In genomic region chr10:24849537-24850299, GRCh38 we compare ENCODE assay signal across 14 cellular contexts.
DNase-seq lines count a peak whose midpoint lies in the region; ATAC-seq and TF ChIP-seq lines count a peak whose summit lies in the region.
"Had no signal": no experiment of that assay in that cellular context is flagged by ENCODE, and none has a peak within 500 bp of the region (broad histone marks: within the 10 kb centered on the region; RNA-seq: fewer than 3 reads in every experiment).

No MANE protein-coding gene starts in this region.

- peaks cover 40% of the 10 kb centered on the region for H3K4me1 ChIP-seq in mucosa of stomach (ENCODE audit: control insufficient read depth, insufficient read depth, low read length)
- no peaks in the 10 kb centered on the region for H3K4me1 ChIP-seq in naive thymus-derived CD4-positive, alpha-beta T cell (ENCODE audit: control insufficient read depth in 2 of 2, insufficient read depth in 2 of 2, low read length in 2 of 2)

- no peak for TF ChIP-seq CTCF in CD14-positive monocyte (IDR thresholded peaks at IDR 0.05)

- no peak overlapping the region for H3K4me3 Mint-ChIP-seq in CD14-positive monocyte
- H3K4me3 Mint-ChIP-seq in naive thymus-derived CD4-positive, alpha-beta T cell: no peak overlapping the region

- CTCF ChIA-PET in naive thymus-derived CD4-positive, alpha-beta T cell (lab: Charles Lee): interaction anchor here (0.5 to 1.0 kb wide), 2 partner anchors 29 to 71 kb away, joined by 3 to 4 read pairs; no protein-coding TSS in a partner anchor

- H3K36me3 ChIP-seq in mucosa of stomach (ENCODE audit: control insufficient read depth, insufficient read depth, low read length): no peaks in the 10 kb centered on the region
- H3K36me3 ChIP-seq in naive thymus-derived CD4-positive, alpha-beta T cell (ENCODE audit: control insufficient read depth in 2 of 3, insufficient read depth in 3 of 3, low read length in 3 of 3): no peaks in the 10 kb centered on the region
- H3K36me3 ChIP-seq: left ventricle myocardium inferior had no signal

- peaks cover 0 to 2% (median 0%) of the 10 kb centered on the region in 3 donors for H3K27me3 Mint-ChIP-seq in CD14-positive monocyte (ENCODE audit: low read depth in 3 of 3)
- H3K27me3 Mint-ChIP-seq in naive thymus-derived CD4-positive, alpha-beta T cell: peaks cover 0 to 5% (median 0%) of the 10 kb centered on the region in 5 donors

- POLR2A ChIA-PET in naive thymus-derived CD4-positive, alpha-beta T cell (lab: Charles Lee): interaction anchor here (0.6 to 1.2 kb wide), 3 partner anchors 13 to 322 kb away, joined by 3 to 5 read pairs (median 3); no protein-coding TSS in a partner anchor

- ATAC-seq in naive thymus-derived CD4-positive, alpha-beta T cell: no peak

- no peaks in the 10 kb centered on the region for H3K27me3 ChIP-seq in mucosa of stomach (ENCODE audit: control insufficient read depth, insufficient read depth, low read length)
- no peaks in the 10 kb centered on the region for H3K27me3 ChIP-seq in naive thymus-derived CD4-positive, alpha-beta T cell (ENCODE audit: control insufficient read depth in 2 of 2, insufficient read depth in 2 of 2, low read length in 2 of 2)

- intact Hi-C loops in CD14-positive monocyte (cut with micrococcal nuclease): no loop called here
- intact Hi-C loops in naive thymus-derived CD4-positive, alpha-beta T cell (cut with micrococcal nuclease): no loop called here

- DNase-seq in DMS53 (lab: John Stamatoyannopoulos, UW): peak; percentile 86
- DNase-seq in NCI-H748 (lab: John Stamatoyannopoulos, UW; ENCODE audit: unreplicated experiment): peak; percentile 60
- DNase-seq in dermis blood vessel endothelial cell: peak; percentile 64
- no peak for DNase-seq in CD14-positive monocyte (ENCODE audit: low spot score)
- no peak for DNase-seq in activated CD4-positive, alpha-beta T cell treated with anti-CD3 and anti-CD28 coated beads for 1 hour
- no peak for DNase-seq in naive thymus-derived CD4-positive, alpha-beta T cell
- DNase-seq in activated CD8-positive, alpha-beta memory T cell treated with anti-CD3 and anti-CD28 coated beads for 24 hours: no peak
- DNase-seq: activated T-cell treated with anti-CD3 and anti-CD28 coated beads, Interleukin-2, amount 50 U/mL, for 1 hour; AML-193; GF-D8; left ventricle myocardium inferior; NCI-H1092; stimulated activated CD4-positive, alpha-beta T cell treated with anti-CD3 and anti-CD28 coated beads, Interleukin-4, amount 100 ng/mL, for 4 hours had no signal

- peaks cover 0 to 8% (median 0%) of the 10 kb centered on the region in 7 donors for H3K9me3 Mint-ChIP-seq in CD14-positive monocyte
- H3K9me3 Mint-ChIP-seq in naive thymus-derived CD4-positive, alpha-beta T cell: peaks cover 0 to 3% (median 0%) of the 10 kb centered on the region in 11 donors

- peak overlapping the region; percentile 84 for H3K9ac ChIP-seq in mucosa of stomach (ENCODE audit: low read length)

- no peaks in the 10 kb centered on the region for H3K9me3 ChIP-seq in mucosa of stomach (ENCODE audit: control insufficient read depth, low read length)
- no peaks in the 10 kb centered on the region for H3K9me3 ChIP-seq in naive thymus-derived CD4-positive, alpha-beta T cell (ENCODE audit: control insufficient read depth in 2 of 3, low read length in 3 of 3)
- H3K9me3 ChIP-seq: left ventricle myocardium inferior had no signal

- H3K27ac ChIP-seq in naive thymus-derived CD4-positive, alpha-beta T cell (ENCODE audit: low read depth, low read length): no peak overlapping the region

- H3K4me1 Mint-ChIP-seq in CD14-positive monocyte: no peaks in the 10 kb centered on the region
- H3K4me1 Mint-ChIP-seq in naive thymus-derived CD4-positive, alpha-beta T cell: peaks cover 5 to 16% (median 14%) of the 10 kb centered on the region in 7 donors

- H3K27ac Mint-ChIP-seq in CD14-positive monocyte: no peak overlapping the region
- no peak overlapping the region for H3K27ac Mint-ChIP-seq in naive thymus-derived CD4-positive, alpha-beta T cell

- H3K4me3 ChIP-seq in mucosa of stomach (ENCODE audit: low read length): peak overlapping the region; percentile 4
- no peak overlapping the region for H3K4me3 ChIP-seq in naive thymus-derived CD4-positive, alpha-beta T cell (ENCODE audit: low read length)
- H3K4me3 ChIP-seq: left ventricle myocardium inferior had no signal

- no peaks in the 10 kb centered on the region for H3K36me3 Mint-ChIP-seq in CD14-positive monocyte
- peaks cover 0 to 4% (median 0%) of the 10 kb centered on the region in 5 donors for H3K36me3 Mint-ChIP-seq in naive thymus-derived CD4-positive, alpha-beta T cell

Comparison
In these comparisons a context has a peak if more than half of its experiments do, and no peak if none do; other contexts are left out.
1. DNase-seq: peak in DMS53 (single experiment), NCI-H748 (single experiment) and dermis blood vessel endothelial cell (single experiment); none in CD14-positive monocyte (single experiment), activated CD4-positive, alpha-beta T cell treated with anti-CD3 and anti-CD28 coated beads for 1 hour (single experiment), naive thymus-derived CD4-positive, alpha-beta T cell (0 of 9) and activated CD8-positive, alpha-beta memory T cell treated with anti-CD3 and anti-CD28 coated beads for 24 hours (single experiment).